8 cellular contexts compared by ENCODE assay signal in genomic region chr12:54379401-54380201, GRCh38. TPM values are rescaled to one million over a fixed set of nuclear protein-coding genes. Genes with fewer than 3 reads are reported as not detected.
DNase-seq lines count a peak whose midpoint lies in the region; ATAC-seq, FAIRE-seq and TF ChIP-seq lines count a peak whose summit lies in the region.

No MANE protein-coding gene starts in this region.

- ATAC-seq in HG02943 (IDR thresholded peaks at IDR 0.05; ENCODE audit: low read depth, unreplicated experiment): peak; percentile 70
- peak; percentile 89 for ATAC-seq in activated CD4-positive, CD25-positive, alpha-beta regulatory T cell treated with anti-CD3 and anti-CD28 coated beads, Interleukin-2, amount 50 U/mL, for 24 hours

- no peak overlapping the region for H3K4me3 ChIP-seq in GM12875 (ENCODE audit: low read depth, low read length)
- peak overlapping the region; percentile 75 to 77 for H3K4me3 ChIP-seq in kidney (ENCODE audit: low read length in 2 of 2)

- H3K4me1 ChIP-seq in kidney (ENCODE audit: control insufficient read depth in 1 of 2, insufficient read depth in 1 of 2, low read depth in 1 of 2, low read length in 2 of 2): peaks cover 7% of the 10 kb centered on the region in 2 donors

- FAIRE-seq in kidney (lab: Jason Lieb, UNC): no peak

- peak overlapping the region; percentile 45 to 71 for H3K9ac ChIP-seq in kidney (ENCODE audit: low read length in 2 of 2)

- DNase-seq in NCI-H2171 (lab: John Stamatoyannopoulos, UW): peak; percentile 67
- DNase-seq in central memory CD4-positive, alpha-beta T cell: peak; percentile 81
- DNase-seq in kidney: peak; percentile 96
- DNase-seq in stimulated activated CD4-positive, alpha-beta T cell treated with anti-CD3 and anti-CD28 coated beads, Interleukin-12 subunit alpha, Interleukin-12 subunit beta, amount 100 ng/mL, for 4 hours: peak; percentile 91
- no peak for DNase-seq in NCI-H2196 (lab: John Stamatoyannopoulos, UW; ENCODE audit: unreplicated experiment)

- intact Hi-C loops in kidney (cut with DNase I): loop anchor here (10.0 kb wide), 1 partner anchor 155 kb away; no protein-coding TSS in a partner anchor

- TF ChIP-seq CTCF in GM12875 (IDR thresholded peaks at IDR 0.05; ENCODE audit: borderline replicate concordance, insufficient read depth, low read depth, low read length): peak; percentile 100
- TF ChIP-seq CTCF in kidney (IDR thresholded peaks at IDR 0.05; ENCODE audit: borderline replicate concordance, extremely low read depth, insufficient read depth): peak; percentile 100

- H3K27ac ChIP-seq in kidney (ENCODE audit: low read depth in 2 of 2, low read length in 2 of 2): peak overlapping the region; percentile 30 to 41

- no peaks in the 10 kb centered on the region for H3K36me3 ChIP-seq in kidney (ENCODE audit: control insufficient read depth in 1 of 2, insufficient read depth in 2 of 2, low read length in 2 of 2)

- no peaks in the 10 kb centered on the region for H3K9me3 ChIP-seq in kidney (ENCODE audit: control insufficient read depth in 1 of 2, low read length in 2 of 2)

RNA-seq across cellular contexts. Expression of gene ZNF385A, which starts 4.9 kb away (rescaled TPM):
- 16.6 TPM for total RNA-seq in kidney
- polyA plus RNA-seq in kidney (ENCODE audit: insufficient read depth, low read depth, low replicate concordance): 10.2 TPM

RNA-seq across cellular contexts. Expression of gene GPR84, which starts 15.3 kb away (rescaled TPM):
- 1.7 TPM for total RNA-seq in kidney
- polyA plus RNA-seq in kidney (ENCODE audit: insufficient read depth, low read depth, low replicate concordance): not detected

RNA-seq across cellular contexts. Expression of gene ITGA5, which starts 39.5 kb away (rescaled TPM):
- 65.6 TPM for total RNA-seq in kidney
- 11.4 TPM for polyA plus RNA-seq in kidney (ENCODE audit: insufficient read depth, low read depth, low replicate concordance)

RNA-seq across cellular contexts. Expression of gene COPZ1, which starts 54.7 kb away (rescaled TPM):
- 141 TPM for total RNA-seq in kidney
- polyA plus RNA-seq in kidney (ENCODE audit: insufficient read depth, low read depth, low replicate concordance): 181 TPM
